Comparison of ENCODE assay signal across 25 cellular contexts in the genomic region with DNA sequence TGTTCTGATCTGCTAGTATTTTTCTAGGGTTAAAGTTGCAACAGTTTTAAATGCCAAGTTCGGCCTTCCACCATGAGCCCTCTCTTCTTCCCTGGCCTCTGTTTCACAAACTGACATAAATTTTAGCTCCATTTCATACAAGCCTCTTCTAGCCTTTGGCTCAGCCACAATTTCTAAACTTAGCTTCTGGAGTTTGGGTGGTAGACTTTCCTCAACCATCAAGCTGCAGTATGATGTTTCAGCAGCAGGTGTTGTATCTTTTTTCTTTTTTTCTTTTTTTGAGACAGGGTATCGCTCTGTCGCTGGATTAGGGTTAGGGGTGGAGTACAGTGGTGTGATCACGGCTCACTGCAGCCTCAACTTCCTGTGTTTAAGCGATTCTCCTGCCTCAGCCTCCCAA.
"Had no signal": no experiment of that assay in that cellular context is flagged by ENCODE, and none has a peak within 500 bp of the region (broad histone marks: within the 10 kb centered on the region; RNA-seq: fewer than 3 reads in every experiment).

No MANE protein-coding gene starts in this region.

- H3K4me1 ChIP-seq: gastroesophageal sphincter, prostate gland, spleen, tibial artery, upper lobe of left lung, uterus had no signal

- H3K4me3 ChIP-seq: esophagus squamous epithelium, gastroesophageal sphincter, lung, pancreas, prostate gland, spleen, suprapubic skin, tibial artery, upper lobe of left lung, uterus had no signal

- H3K27ac ChIP-seq: esophagus squamous epithelium, gastroesophageal sphincter, pancreas, prostate gland, spleen, suprapubic skin, tibial artery, upper lobe of left lung, uterus had no signal

- H3K36me3 ChIP-seq: prostate gland, uterus had no signal

- DNase-seq: central memory CD4-positive, alpha-beta T cell; esophagus squamous epithelium; foreskin fibroblast; glutamatergic neuron; kidney; left colon; left ventricle myocardium superior; mesendoderm; naive thymus-derived CD4-positive, alpha-beta T cell; occipital lobe; pancreas; retina; spleen; stimulated activated CD4-positive, alpha-beta T cell treated with anti-CD3 and anti-CD28 coated beads, Interleukin-15, amount 100 ng/mL, for 24 hours; stimulated activated CD4-positive, alpha-beta T cell treated with anti-CD3 and anti-CD28 coated beads, Interleukin-1b, Interleukin-23, amount 100 ng/mL, for 48 hours; stimulated activated CD4-positive, alpha-beta T cell treated with anti-CD3 and anti-CD28 coated beads, Interleukin-4, amount 100 ng/mL, for 24 hours; stimulated activated naive CD4-positive, alpha-beta T cell; tibial artery; upper lobe of left lung; uterus had no signal

- H3K27me3 ChIP-seq: esophagus squamous epithelium, gastroesophageal sphincter, pancreas, spleen, suprapubic skin, tibial artery, upper lobe of left lung, uterus had no signal

- H3K9me3 ChIP-seq: esophagus squamous epithelium, gastroesophageal sphincter, pancreas, prostate gland, spleen, suprapubic skin, tibial artery, upper lobe of left lung, uterus had no signal

- H3K9me3 Mint-ChIP-seq: naive thymus-derived CD4-positive, alpha-beta T cell had no signal

- FAIRE-seq: kidney, pancreas had no signal

- H3K4me3 Mint-ChIP-seq: naive thymus-derived CD4-positive, alpha-beta T cell had no signal

- ATAC-seq: gastroesophageal sphincter; left colon; left ventricle myocardium superior; naive thymus-derived CD4-positive, alpha-beta T cell; pancreas; sciatic nerve had no signal

- H3K27me3 Mint-ChIP-seq: naive thymus-derived CD4-positive, alpha-beta T cell had no signal
